In the genomic region with DNA sequence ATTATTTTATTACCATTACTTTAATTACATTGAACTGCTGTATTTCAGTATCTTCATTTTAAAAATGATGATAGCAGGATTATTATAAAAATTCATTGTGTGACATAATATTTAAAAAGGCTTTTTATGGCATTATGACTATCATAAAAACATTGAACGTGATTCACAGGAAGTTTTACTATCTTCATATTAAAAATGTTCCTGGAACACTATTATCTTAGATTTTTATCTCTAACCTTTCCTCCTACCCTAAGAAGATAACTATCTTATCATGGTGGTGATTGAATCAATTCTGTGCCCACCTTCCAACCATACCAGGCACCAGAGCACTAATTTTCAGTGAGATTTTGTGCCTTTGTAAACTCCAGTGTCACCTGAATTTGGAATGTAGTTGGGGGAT, we compare ENCODE assay signal across 4 cellular contexts. TPM values are rescaled to one million over a fixed set of nuclear protein-coding genes. Genes with fewer than 3 reads are reported as not detected.
"Had no signal": no experiment of that assay in that cellular context is flagged by ENCODE, and none has a peak within 500 bp of the region (broad histone marks: within the 10 kb centered on the region; RNA-seq: fewer than 3 reads in every experiment).

No MANE protein-coding gene starts in this region.

- ATAC-seq: GM12878 had no signal

- H3K4me3 ChIP-seq: GM12878 had no signal

- DNase-seq: GDM1, GF-D8 had no signal

RNA-seq across cellular contexts. Expression of gene LRRC9, which starts 16.2 kb away (rescaled TPM):
- total RNA-seq: G401, GM12878 had no signal
